In genomic region chr12:50574621-50575348, GRCh38 we compare ENCODE assay signal across 9 cellular contexts.
DNase-seq lines count a peak whose midpoint lies in the region; ATAC-seq and TF ChIP-seq lines count a peak whose summit lies in the region.
"Had no signal": no experiment of that assay in that cellular context is flagged by ENCODE, and none has a peak within 500 bp of the region (broad histone marks: within the 10 kb centered on the region; RNA-seq: fewer than 3 reads in every experiment).

No MANE protein-coding gene starts in this region.

- no peaks in the 10 kb centered on the region for H3K36me3 Mint-ChIP-seq in T-helper 17 cell (ENCODE audit: low read depth)

- H3K4me3 Mint-ChIP-seq in T-helper 17 cell: no peak overlapping the region

- H3K27ac Mint-ChIP-seq in T-helper 17 cell: peak overlapping the region; percentile 65

- H3K4me3 ChIP-seq in AG10803 (ENCODE audit: low read length) (no peak overlapping the region; the same call in 1 of the 2 replicates), fibroblast of pulmonary artery (replicated peaks; ENCODE audit: low read depth, low read length) (no peak overlapping the region)

- H3K27me3 Mint-ChIP-seq in T-helper 17 cell: no peaks in the 10 kb centered on the region

- H3K9me3 ChIP-seq in T-helper 17 cell (ENCODE audit: control insufficient read depth, low read length, poor library complexity, severe bottlenecking): no peaks in the 10 kb centered on the region

- TF ChIP-seq CTCF in AG10803 (conservative IDR thresholded peaks at IDR 0.05; ENCODE audit: low read length): no peak
- no peak for TF ChIP-seq CTCF in fibroblast of pulmonary artery (IDR thresholded peaks at IDR 0.05; ENCODE audit: low read length, missing control alignments)

- peaks cover 17% of the 10 kb centered on the region for H3K4me1 Mint-ChIP-seq in T-helper 17 cell

- ATAC-seq in T-helper 17 cell: no peak
- ATAC-seq in GM19467 (IDR thresholded peaks at IDR 0.05; ENCODE audit: unreplicated experiment): no peak
- ATAC-seq in GM18520 (IDR thresholded peaks at IDR 0.05; ENCODE audit: unreplicated experiment): no peak

- DNase-seq in AG10803 (ENCODE audit: low read depth) (peak; percentile 90), T-helper 17 cell (no peak), fibroblast of pulmonary artery (ENCODE audit: low read depth) (peak; percentile 45), pons (ENCODE audit: low spot score) (peak; percentile 63), nucleus accumbens (lab: John Stamatoyannopoulos, UW) (no peak), AML-193 (lab: John Stamatoyannopoulos, UW) (no peak)
- DNase-seq: HCEC 1CT had no signal

Comparison
In these comparisons a context has a peak if more than half of its experiments do, and no peak if none do; other contexts are left out.
1. DNase-seq: peak in AG10803 (single experiment), fibroblast of pulmonary artery (single experiment) and pons (single experiment); none in T-helper 17 cell (0 of 3), nucleus accumbens (0 of 56) and AML-193 (0 of 2).